In genomic region chr1:24926596-24927249, GRCh38 we compare ENCODE assay signal across 10 cellular contexts. TPM values are rescaled to one million over a fixed set of nuclear protein-coding genes. Genes with fewer than 3 reads are reported as not detected.
DNase-seq lines count a peak whose midpoint lies in the region; ATAC-seq and TF ChIP-seq lines count a peak whose summit lies in the region.
"Had no signal": no experiment of that assay in that cellular context is flagged by ENCODE, and none has a peak within 500 bp of the region (broad histone marks: within the 10 kb centered on the region; RNA-seq: fewer than 3 reads in every experiment).

No MANE protein-coding gene starts in this region.

- TF ChIP-seq CTCF in choroid plexus epithelial cell (conservative IDR thresholded peaks at IDR 0.05; ENCODE audit: low read depth, low read length) (no peak), sigmoid colon (IDR thresholded peaks at IDR 0.05) (no peak), tibial artery (IDR thresholded peaks at IDR 0.05) (no peak)

- CTCF ChIA-PET in activated CD4-positive, alpha-beta T cell treated with anti-CD3 and anti-CD28 coated beads, Interleukin-2, amount 10 ng/mL, durations not matched to agents 7 days and 5 days (lab: Charles Lee): interaction anchor here (0.6 to 9.2 kb wide), 8 partner anchors 10 to 178 kb away, joined by 3 to 51 read pairs (median 6); no protein-coding TSS in a partner anchor

- intact Hi-C loops in sigmoid colon (cut with DNase I): no loop called here
- intact Hi-C loops in tibial artery (cut with DNase I; ENCODE audit: low total_unique reads): no loop called here

- H3K27ac ChIP-seq in sigmoid colon (no peak overlapping the region), tibial artery (no peak overlapping the region)

- no peak for ATAC-seq in GM19467 (IDR thresholded peaks at IDR 0.05; ENCODE audit: unreplicated experiment)

- H3K9me3 ChIP-seq in sigmoid colon: no peaks in the 10 kb centered on the region
- H3K9me3 ChIP-seq in tibial artery: no peaks in the 10 kb centered on the region

- peaks cover 50 to 81% (median 70%) of the 10 kb centered on the region in 3 donors for H3K27me3 ChIP-seq in sigmoid colon
- H3K27me3 ChIP-seq in tibial artery: peaks cover 0 to 64% of the 10 kb centered on the region in 2 donors

- H3K36me3 Mint-ChIP-seq in activated CD4-positive, alpha-beta T cell treated with anti-CD3 and anti-CD28 coated beads, Interleukin-2, amount 10 ng/mL, durations not matched to agents 7 days and 5 days (ENCODE audit: low read depth): peaks cover 77% of the 10 kb centered on the region

- TF ChIP-seq POLR2A in sigmoid colon (IDR thresholded peaks at IDR 0.05): no peak

- H3K4me3 ChIP-seq in choroid plexus epithelial cell (ENCODE audit: low read depth, low read length) (no peak overlapping the region), sigmoid colon (no peak overlapping the region), tibial artery (no peak overlapping the region)

- TF ChIP-seq EP300 in sigmoid colon (IDR thresholded peaks at IDR 0.05): no peak

- DNase-seq in activated CD4-positive, alpha-beta T cell treated with anti-CD3 and anti-CD28 coated beads, Interleukin-2, amount 10 ng/mL, durations not matched to agents 7 days and 5 days: no peak
- DNase-seq in activated CD4-positive, alpha-beta T cell treated with anti-CD3 and anti-CD28 coated beads for 4 hours: no peak
- DNase-seq in MV-4-11 (lab: John Stamatoyannopoulos, UW) (peak; percentile 33), choroid plexus epithelial cell (ENCODE audit: low read depth) (peak; percentile 33), sigmoid colon (peak; percentile 55), globus pallidus (ENCODE audit: low spot score) (no peak), tibial artery (no peak)
- DNase-seq: central memory CD4-positive, alpha-beta T cell; kidney glomerular epithelial cell had no signal

- H3K36me3 ChIP-seq in sigmoid colon (no peaks in the 10 kb centered on the region), tibial artery (no peaks in the 10 kb centered on the region)

- H3K9me3 Mint-ChIP-seq in activated CD4-positive, alpha-beta T cell treated with anti-CD3 and anti-CD28 coated beads, Interleukin-2, amount 10 ng/mL, durations not matched to agents 7 days and 5 days: no peaks in the 10 kb centered on the region

- no peaks in the 10 kb centered on the region for H3K27me3 Mint-ChIP-seq in activated CD4-positive, alpha-beta T cell treated with anti-CD3 and anti-CD28 coated beads, Interleukin-2, amount 10 ng/mL, durations not matched to agents 7 days and 5 days

- WGBS in sigmoid colon, 2 donors: 9 to 32% methylated on average over 15 of the region's 15 CpGs

- H3K4me3 Mint-ChIP-seq in activated CD4-positive, alpha-beta T cell treated with anti-CD3 and anti-CD28 coated beads, Interleukin-2, amount 10 ng/mL, durations not matched to agents 7 days and 5 days: peak overlapping the region; percentile 94

- peaks cover 66% of the 10 kb centered on the region for H3K4me1 Mint-ChIP-seq in activated CD4-positive, alpha-beta T cell treated with anti-CD3 and anti-CD28 coated beads, Interleukin-2, amount 10 ng/mL, durations not matched to agents 7 days and 5 days

- POLR2A ChIA-PET in activated CD4-positive, alpha-beta T cell treated with anti-CD3 and anti-CD28 coated beads, Interleukin-2, amount 10 ng/mL, durations not matched to agents 7 days and 5 days (lab: Charles Lee): interaction anchor here (0.9 kb wide), 1 partner anchor 95 kb away, joined by 3 read pairs; no protein-coding TSS in a partner anchor

- peaks cover 0 to 52% (median 37%) of the 10 kb centered on the region in 4 donors for H3K4me1 ChIP-seq in sigmoid colon
- peaks cover 0 to 25% (median 21%) of the 10 kb centered on the region in 4 donors for H3K4me1 ChIP-seq in tibial artery

- H3K27ac Mint-ChIP-seq in activated CD4-positive, alpha-beta T cell treated with anti-CD3 and anti-CD28 coated beads, Interleukin-2, amount 10 ng/mL, durations not matched to agents 7 days and 5 days: peak overlapping the region; percentile 85

RNA-seq across cellular contexts. Expression of gene RUNX3, which starts 3.4 kb away (rescaled TPM):
- total RNA-seq in activated CD4-positive, alpha-beta T cell treated with anti-CD3 and anti-CD28 coated beads, Interleukin-2, amount 10 ng/mL, durations not matched to agents 7 days and 5 days: 100 to 1,000 TPM; 108 to 125 TPM
- total RNA-seq in sigmoid colon: 1 to 10 TPM in 1 of 4 donors, under 1 TPM in 2, not detected in 1; 0.36 to 1.2 (median 0.49) TPM
- 10 to 100 TPM in 1 of 3 donors, 1 to 10 TPM in 2; 1.2 to 18.0 (median 3.7) TPM for polyA plus RNA-seq in sigmoid colon

Comparison
In these comparisons a context has a peak if more than half of its experiments do, and no peak if none do; other contexts are left out.
1. DNase-seq: peak in MV-4-11 (single experiment), choroid plexus epithelial cell (single experiment) and sigmoid colon (single experiment); none in activated CD4-positive, alpha-beta T cell treated with anti-CD3 and anti-CD28 coated beads, Interleukin-2, amount 10 ng/mL, durations not matched to agents 7 days and 5 days (single experiment), activated CD4-positive, alpha-beta T cell treated with anti-CD3 and anti-CD28 coated beads for 4 hours (0 of 2), globus pallidus (single experiment) and tibial artery (0 of 2).
2. RNA of gene RUNX3, which starts 3.4 kb away (total RNA-seq): 108 to 125 TPM in activated CD4-positive, alpha-beta T cell treated with anti-CD3 and anti-CD28 coated beads, Interleukin-2, amount 10 ng/mL, durations not matched to agents 7 days and 5 days; 0.36 to 1.2 TPM in sigmoid colon; every median in the first group is over 10 times any median in the second.